Comparison of ENCODE assay signal across 18 cellular contexts in genomic region chr14:51562816-51563215, GRCh38.
A peak's percentile ranks its signal among the peaks of the same experiment; 100 is the strongest.
DNase-seq lines count a peak whose midpoint lies in the region; ATAC-seq and TF ChIP-seq lines count a peak whose summit lies in the region.
"Had no signal": no experiment of that assay in that cellular context is flagged by ENCODE, and none has a peak within 500 bp of the region (broad histone marks: within the 10 kb centered on the region; RNA-seq: fewer than 3 reads in every experiment).

No MANE protein-coding gene starts in this region.

- no peak overlapping the region for H3K56ac ChIP-seq in H9 (ENCODE audit: insufficient read length, low read depth, low read length)

- H3K27me3 Mint-ChIP-seq in H9 (ENCODE audit: low read depth) = no peaks in the 10 kb centered on the region
- H3K27me3 Mint-ChIP-seq: CD4-positive, CD25-positive, alpha-beta regulatory T cell had no signal

- no TSS peak for BruUV-seq in mammary epithelial cell (replicated peaks; lab: Mats Ljungman, UMichigan)

- no peaks in the 10 kb centered on the region for H3K23me2 ChIP-seq in H9 (ENCODE audit: insufficient read length, low read depth, low read length, poor library complexity, severe bottlenecking)

- H3K27me3 ChIP-seq in mammary epithelial cell (ENCODE audit: insufficient read depth, low read length) = no peaks in the 10 kb centered on the region
- no peaks in the 10 kb centered on the region for H3K27me3 ChIP-seq in H9 (ENCODE audit: insufficient read depth, low read length)
- H3K27me3 ChIP-seq: suprapubic skin had no signal

- CTCF ChIA-PET in mammary epithelial cell (lab: Charles Lee; ENCODE audit: low non-redundant PET) = no interaction called here

- H2BK15ac ChIP-seq in H9 (ENCODE audit: low read depth, low read length) = no peak overlapping the region

- WGBS in mammary epithelial cell (ENCODE audit: low coverage, missing lambda C conversion rate) = 70% methylated on average over 5 of the region's 5 CpGs
- no CpG with 5 or more reads among the region's 5 CpGs for WGBS in H9 (ENCODE audit: extremely low coverage, insufficient read length, low lambda C conversion rate)

- no peak overlapping the region for H2BK120ac ChIP-seq in H9 (ENCODE audit: low read depth, low read length, poor library complexity, severe bottlenecking)

- no peak overlapping the region for H2BK5ac ChIP-seq in H9 (ENCODE audit: insufficient read length, low read length)

- H3K27ac Mint-ChIP-seq in H9 = no peak overlapping the region
- H3K27ac Mint-ChIP-seq: activated naive CD8-positive, alpha-beta T cell; CD4-positive, CD25-positive, alpha-beta regulatory T cell had no signal

- no peak overlapping the region for H3K4me3 Mint-ChIP-seq in H9
- H3K4me3 Mint-ChIP-seq: activated naive CD8-positive, alpha-beta T cell; CD4-positive, CD25-positive, alpha-beta regulatory T cell had no signal

- no peak for ATAC-seq in Right ventricle myocardium superior (ENCODE audit: poor library complexity)
- ATAC-seq in GM21423 (IDR thresholded peaks at IDR 0.05; ENCODE audit: unreplicated experiment) = no peak

- 0 out of 5 replicates have a peak, but pooled peaks cover 0 to 3% of the 10 kb centered on the region in 2 experiments for H3K9me3 Mint-ChIP-seq in H9
- H3K9me3 Mint-ChIP-seq: CD4-positive, CD25-positive, alpha-beta regulatory T cell had no signal

- H3K9me3 ChIP-seq in mammary epithelial cell (replicated peaks; ENCODE audit: insufficient read depth, low read length) (no peaks in the 10 kb centered on the region), H9 (ENCODE audit: control insufficient read depth, low read depth, low read length) (no peaks in the 10 kb centered on the region)
- H3K9me3 ChIP-seq: suprapubic skin had no signal

- H3K4me2 ChIP-seq in mammary epithelial cell (ENCODE audit: insufficient read depth, low read depth, low read length) = no peak overlapping the region
- H3K4me2 ChIP-seq in H9 (ENCODE audit: insufficient read depth, insufficient read length, low read length) = no peak overlapping the region

- no peak overlapping the region for H3K27ac ChIP-seq in mammary epithelial cell (ENCODE audit: insufficient read depth, low read depth, low read length)
- no peak overlapping the region for H3K27ac ChIP-seq in H9 (ENCODE audit: insufficient read length, low read depth, low read length)
- H3K27ac ChIP-seq: suprapubic skin had no signal

- H3K36me3 ChIP-seq in mammary epithelial cell (ENCODE audit: insufficient read depth, low read length) = no peaks in the 10 kb centered on the region
- H3K36me3 ChIP-seq: suprapubic skin had no signal

- H3K14ac ChIP-seq in H9 (ENCODE audit: insufficient read depth, low read length) = no peak overlapping the region

- no peak overlapping the region for H2BK12ac ChIP-seq in H9 (ENCODE audit: insufficient read length, low read depth, low read length)

- H3K4ac ChIP-seq in H9 (ENCODE audit: low read depth, low read length) = no peak overlapping the region

- H4K20me1 ChIP-seq in mammary epithelial cell (ENCODE audit: insufficient read depth, low read length) (no peaks in the 10 kb centered on the region), H9 (ENCODE audit: control insufficient read depth, insufficient read depth, insufficient read length) (no peaks in the 10 kb centered on the region)

- no peak overlapping the region for H4K91ac ChIP-seq in H9 (ENCODE audit: insufficient read length, low read depth, low read length)

- peaks cover 23 to 30% of the 10 kb centered on the region in 2 experiments for H3K4me1 Mint-ChIP-seq in H9

- H2AFZ ChIP-seq in mammary epithelial cell (ENCODE audit: low read depth, low read length) (no peak overlapping the region), H9 (ENCODE audit: low read length) (no peak overlapping the region)

- H3K4me3 ChIP-seq in mammary epithelial cell (replicated peaks in 1 of 3; ENCODE audit: insufficient read depth in 1 of 3, low read depth in 2 of 3, low read length in 3 of 3) = no peak overlapping the region
- H3K4me3 ChIP-seq: suprapubic skin had no signal

- no peak overlapping the region for H2BK20ac ChIP-seq in H9 (ENCODE audit: low read depth, low read length, poor library complexity, severe bottlenecking)

- DNase-seq in EL = peak; percentile 92
- peak; percentile 27 for DNase-seq in NCI-H226
- DNase-seq in mammary epithelial cell = peak; percentile 71
- DNase-seq in kidney tubule cell (ENCODE audit: low spot score) = peak; percentile 64
- no peak for DNase-seq in H9
- no peak for DNase-seq in Right ventricle myocardium superior
- no peak for DNase-seq in NCI-H524 (lab: John Stamatoyannopoulos, UW)
- DNase-seq: activated CD4-positive, alpha-beta T cell treated with anti-CD3 and anti-CD28 coated beads for 4 hours; CD4-positive, CD25-positive, alpha-beta regulatory T cell; cortex of kidney; DMS 273 treated with DMSO at 0.1 percent for 48 hours; GF-D8; nucleus accumbens; retina; SHP77 had no signal

- no peak overlapping the region for H4K8ac ChIP-seq in H9 (replicated peaks; ENCODE audit: insufficient read length, low read depth, low read length)

- no peaks in the 10 kb centered on the region for H3K79me1 ChIP-seq in H9 (ENCODE audit: insufficient read depth, low read depth, low read length, poor library complexity, severe bottlenecking)

- H3K23ac ChIP-seq in H9 (ENCODE audit: insufficient read length, low read depth, low read length) = no peak overlapping the region

- H3K36me3 Mint-ChIP-seq in H9 (ENCODE audit: insufficient read depth in 1 of 3, low read depth in 3 of 3) = peaks cover 0 to 5% (median 0%) of the 10 kb centered on the region in 3 experiments; a peak in 1 of 7 replicates
- H3K36me3 Mint-ChIP-seq: activated naive CD8-positive, alpha-beta T cell; CD4-positive, CD25-positive, alpha-beta regulatory T cell had no signal

- TF ChIP-seq CTCF in mammary epithelial cell (conservative IDR thresholded peaks at IDR 0.05 in 1 of 2, IDR thresholded peaks at IDR 0.05 in 1 of 2; ENCODE audit: extremely low read depth in 1 of 2, insufficient read depth in 1 of 2, low read depth in 1 of 2, low read length in 2 of 2) = no peak
- TF ChIP-seq CTCF in H9 (conservative IDR thresholded peaks at IDR 0.05) = no peak

- no peak overlapping the region for H3T11ph ChIP-seq in H9 (ENCODE audit: low read length)

- intact Hi-C loops in mammary epithelial cell (cut with micrococcal nuclease) = no loop called here
- intact Hi-C loops in Right ventricle myocardium superior (cut with DNase I) = no loop called here

- no peak overlapping the region for H3K18ac ChIP-seq in H9 (ENCODE audit: insufficient read length, low read depth, low read length)

- dilution Hi-C loops in mammary epithelial cell (cut with HindIII; ENCODE audit: low sequenced_read_pairs) = no loop called here

- no peak overlapping the region for H4K5ac ChIP-seq in H9 (ENCODE audit: insufficient read length, low read depth, low read length)

- peaks cover 87% of the 10 kb centered on the region for H3K79me2 ChIP-seq in mammary epithelial cell (ENCODE audit: insufficient read depth, low read length)
- no peaks in the 10 kb centered on the region for H3K79me2 ChIP-seq in H9 (ENCODE audit: insufficient read depth, low read length)

- in situ Hi-C loops in mammary epithelial cell (cut with MboI; ENCODE audit: low sequenced_read_pairs in 2 of 2) = loop anchor here in 1 of 2 donors (25.0 kb wide), 1 partner anchor 276 kb away; no protein-coding TSS in a partner anchor

- no peak overlapping the region for H3K9ac ChIP-seq in mammary epithelial cell (ENCODE audit: insufficient read depth, low read length)
- H3K9ac ChIP-seq in H9 (ENCODE audit: extremely low read depth, insufficient read length, low read length) = no peak overlapping the region

- no peak overlapping the region for H2AK5ac ChIP-seq in H9 (ENCODE audit: insufficient read length, low read length)

- H3K4me1 ChIP-seq in mammary epithelial cell (ENCODE audit: insufficient read depth, low read length) = peaks cover 34% of the 10 kb centered on the region
- H3K4me1 ChIP-seq in H9 (ENCODE audit: insufficient read depth, low read length) = peaks cover 3% of the 10 kb centered on the region; the same call in 1 of the 2 replicates

Comparison
In these comparisons a context has a peak if more than half of its experiments do, and no peak if none do; other contexts are left out.
1. DNase-seq: peak in EL (single experiment), NCI-H226 (single experiment), mammary epithelial cell (single experiment) and kidney tubule cell (single experiment); none in H9 (single experiment), Right ventricle myocardium superior (single experiment) and NCI-H524 (0 of 2).